Comparison of ENCODE assay signal across 23 cellular contexts in genomic region chr10:1650542-1651279, GRCh38.
DNase-seq lines count a peak whose midpoint lies in the region; ATAC-seq and TF ChIP-seq lines count a peak whose summit lies in the region.
"Had no signal": no experiment of that assay in that cellular context is flagged by ENCODE, and none has a peak within 500 bp of the region (broad histone marks: within the 10 kb centered on the region; RNA-seq: fewer than 3 reads in every experiment).

No MANE protein-coding gene starts in this region.

- TF ChIP-seq CTCF in right atrium auricular region (IDR thresholded peaks at IDR 0.05) (no peak), nephron progenitor cell (IDR thresholded peaks at IDR 0.05) (no peak), type B pancreatic cell (conservative IDR thresholded peaks at IDR 0.05) (no peak)

- H3K9me3 ChIP-seq in right atrium auricular region (no peaks in the 10 kb centered on the region), SJCRH30 (replicated peaks) (no peaks in the 10 kb centered on the region)
- H3K9me3 ChIP-seq: HAP-1 had no signal

- intact Hi-C loops in cardiac septum (cut with DNase I), result no loop called here

- H3K9me3 Mint-ChIP-seq in nephron progenitor cell (no peaks in the 10 kb centered on the region), type B pancreatic cell (no peaks in the 10 kb centered on the region)
- H3K9me3 Mint-ChIP-seq: GM23338 had no signal

- H3K4me1 Mint-ChIP-seq in nephron progenitor cell, result peaks cover 18% of the 10 kb centered on the region
- no peaks in the 10 kb centered on the region for H3K4me1 Mint-ChIP-seq in type B pancreatic cell (ENCODE audit: unreplicated experiment)
- H3K4me1 Mint-ChIP-seq: CD14-positive monocyte, GM23338 had no signal

- H3K4me3 Mint-ChIP-seq in nephron progenitor cell (no peak overlapping the region), type B pancreatic cell (no peak overlapping the region)
- H3K4me3 Mint-ChIP-seq: B cell, CD14-positive monocyte, GM23338 had no signal

- H3K27me3 Mint-ChIP-seq in nephron progenitor cell (ENCODE audit: low read depth, poor library complexity) (peaks cover 4% of the 10 kb centered on the region), type B pancreatic cell (peaks cover 25% of the 10 kb centered on the region)

- H3K36me3 ChIP-seq in right atrium auricular region (no peaks in the 10 kb centered on the region), SJCRH30 (no peaks in the 10 kb centered on the region)
- H3K36me3 ChIP-seq: HAP-1 had no signal

- no peaks in the 10 kb centered on the region for H3K27me3 ChIP-seq in right atrium auricular region
- no peaks in the 10 kb centered on the region for H3K27me3 ChIP-seq in SJCRH30

- H3K27ac ChIP-seq in right atrium auricular region, result no peak overlapping the region
- H3K27ac ChIP-seq in SJCRH30, result no peak overlapping the region
- H3K27ac ChIP-seq: RWPE1 had no signal

- ATAC-seq in GM18858 (IDR thresholded peaks at IDR 0.05; ENCODE audit: unreplicated experiment), result no peak
- ATAC-seq in GM18517 (IDR thresholded peaks at IDR 0.05; ENCODE audit: unreplicated experiment), result no peak
- ATAC-seq: GM12878, GM23338, K562 had no signal

- H3K27ac Mint-ChIP-seq in nephron progenitor cell (peak overlapping the region; percentile 23), type B pancreatic cell (no peak overlapping the region)
- H3K27ac Mint-ChIP-seq: B cell, GM23338 had no signal

- H3K4me1 ChIP-seq in right atrium auricular region (no peaks in the 10 kb centered on the region), SJCRH30 (no peaks in the 10 kb centered on the region)
- H3K4me1 ChIP-seq: HAP-1 had no signal

- H3K36me3 Mint-ChIP-seq in nephron progenitor cell (ENCODE audit: low read depth) (no peaks in the 10 kb centered on the region), type B pancreatic cell (no peaks in the 10 kb centered on the region)
- H3K36me3 Mint-ChIP-seq: CD14-positive monocyte had no signal

- DNase-seq in cardiac septum (ENCODE audit: low spot score) (peak; percentile 38), right atrium auricular region (ENCODE audit: low spot score) (no peak), cerebellar cortex (ENCODE audit: low spot score) (peak; percentile 91), nephron progenitor cell (no peak), type B pancreatic cell (ENCODE audit: extremely low spot score, unreplicated experiment) (peak; percentile 54), SJCRH30 (no peak)
- DNase-seq: DMS79 treated with DMSO at 0.1 percent for 48 hours; MM.1S; NCI-H1092; NCI-H187 treated with DMSO at 0.1 percent for 48 hours; NCI-H226; NCI-H774; NK-92 treated with Interleukin-12 subunit alpha and Interleukin-12 subunit beta, amount 100 ng/mL, for 24 hours; SHP77 treated with DMSO at 0.1 percent for 48 hours had no signal

- H3K4me3 ChIP-seq in right atrium auricular region, result no peak overlapping the region
- H3K4me3 ChIP-seq in SJCRH30, result no peak overlapping the region
- H3K4me3 ChIP-seq: GM12878, GM23338, HAP-1, K562 had no signal

Comparison
In these comparisons a context has a peak if more than half of its experiments do, and no peak if none do; other contexts are left out.
1. DNase-seq: peak in cardiac septum (single experiment), cerebellar cortex (single experiment) and type B pancreatic cell (single experiment); none in right atrium auricular region (single experiment), nephron progenitor cell (single experiment) and SJCRH30 (0 of 2).